Comparison of ENCODE assay signal across 26 cellular contexts in the genomic region with DNA sequence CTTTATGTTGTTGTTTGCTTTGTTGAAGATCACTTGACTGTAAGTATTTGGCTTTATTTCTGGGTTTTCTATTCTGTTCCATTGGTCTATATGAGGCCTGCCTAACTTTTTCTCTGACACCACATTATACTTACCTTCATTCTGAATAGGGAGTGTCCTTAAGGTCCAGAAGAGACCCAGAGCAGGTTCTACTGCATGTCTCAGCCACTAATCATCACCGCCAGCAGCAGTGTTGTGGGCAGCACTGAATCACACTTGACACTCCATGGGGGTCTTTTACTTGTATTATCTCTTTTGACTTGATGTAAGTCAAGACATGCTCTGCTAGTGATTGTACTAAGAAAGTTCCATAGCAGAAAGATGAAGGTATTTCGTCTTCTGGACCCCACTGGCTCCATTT.
DNase-seq lines count a peak whose midpoint lies in the region; ATAC-seq, FAIRE-seq and TF ChIP-seq lines count a peak whose summit lies in the region.
"Had no signal": no experiment of that assay in that cellular context is flagged by ENCODE, and none has a peak within 500 bp of the region (broad histone marks: within the 10 kb centered on the region; RNA-seq: fewer than 3 reads in every experiment).

No MANE protein-coding gene starts in this region.

- H3K27ac ChIP-seq in esophagus squamous epithelium (peak overlapping the region in 3 of 4 donors; percentile 29 to 48 (median 36)), smooth muscle cell (ENCODE audit: low read depth) (peak overlapping the region; percentile 42)
- H3K27ac ChIP-seq: A549; BLaER1 treated with 17β-estradiol and CSF1 and Interleukin-3, amounts not matched to agents 10 nM and 100 nM; GM23248; SJSA1 had no signal

- no peaks in the 10 kb centered on the region for H3K79me2 ChIP-seq in smooth muscle cell (ENCODE audit: low read depth)

- H3K4me1 ChIP-seq in esophagus squamous epithelium = peaks cover 0 to 41% (median 0%) of the 10 kb centered on the region in 3 donors
- H3K4me1 ChIP-seq in smooth muscle cell (ENCODE audit: low read depth) = no peaks in the 10 kb centered on the region
- H3K4me1 ChIP-seq: A549, SJSA1 had no signal

- no peak overlapping the region for H3K4me2 ChIP-seq in smooth muscle cell
- H3K4me2 ChIP-seq: A549; BLaER1 treated with 17β-estradiol and CSF1 and Interleukin-3, amounts not matched to agents 10 nM and 100 nM had no signal

- H4K20me1 ChIP-seq in smooth muscle cell (ENCODE audit: low read depth) = no peaks in the 10 kb centered on the region
- H4K20me1 ChIP-seq: BLaER1 treated with 17β-estradiol and CSF1 and Interleukin-3, amounts not matched to agents 10 nM and 100 nM had no signal

- TF ChIP-seq CTCF in bronchial epithelial cell (IDR thresholded peaks at IDR 0.05; ENCODE audit: insufficient read depth, low read length, severe bottlenecking) (no peak), esophagus squamous epithelium (IDR thresholded peaks at IDR 0.05) (no peak), smooth muscle cell (IDR thresholded peaks at IDR 0.05; ENCODE audit: borderline replicate concordance, insufficient read depth, poor library complexity, severe bottlenecking) (no peak)

- no peak for TF ChIP-seq POLR2A in esophagus squamous epithelium (IDR thresholded peaks at IDR 0.05)
- TF ChIP-seq POLR2A in GM12892 (IDR thresholded peaks at IDR 0.05; ENCODE audit: low read depth, low read length) = no peak

- no peak overlapping the region for H3K4me3 ChIP-seq in bronchial epithelial cell (ENCODE audit: low read depth, low read length)
- H3K4me3 ChIP-seq in esophagus squamous epithelium = no peak overlapping the region
- H3K4me3 ChIP-seq in smooth muscle cell = no peak overlapping the region
- H3K4me3 ChIP-seq: A549; BLaER1 treated with 17β-estradiol and CSF1 and Interleukin-3, amounts not matched to agents 10 nM and 100 nM; GM23248; SJSA1 had no signal

- ATAC-seq in activated CD4-positive, alpha-beta T cell treated with anti-CD3 and anti-CD28 coated beads for 36 hours = no peak
- ATAC-seq: A549, HepG2, Right ventricle myocardium inferior had no signal

- H3F3A ChIP-seq in smooth muscle cell (ENCODE audit: low read depth) = no peaks in the 10 kb centered on the region

- 65 to 86% methylated on average over 2 of the region's 2 CpGs for WGBS in esophagus squamous epithelium, 2 donors
- WGBS in smooth muscle cell (ENCODE audit: low lambda C conversion rate) = 86% methylated on average over 2 of the region's 2 CpGs

- no peak overlapping the region for H2AFZ ChIP-seq in smooth muscle cell (ENCODE audit: low read depth)
- H2AFZ ChIP-seq: GM23248 had no signal

- H3K9me3 Mint-ChIP-seq in activated CD4-positive, alpha-beta T cell treated with anti-CD3 and anti-CD28 coated beads for 36 hours (ENCODE audit: low read depth) = no peaks in the 10 kb centered on the region
- H3K9me3 Mint-ChIP-seq: CD4-positive, alpha-beta T cell had no signal

- intact Hi-C loops in esophagus squamous epithelium (cut with DNase I) (no loop called here), cardiac septum (cut with DNase I) (no loop called here)
- intact Hi-C loops in activated CD4-positive, alpha-beta T cell treated with anti-CD3 and anti-CD28 coated beads for 36 hours (cut with DNase I, micrococcal nuclease) = no loop called here

- no peaks in the 10 kb centered on the region for H3K9me3 ChIP-seq in esophagus squamous epithelium
- no peaks in the 10 kb centered on the region for H3K9me3 ChIP-seq in smooth muscle cell (replicated peaks; ENCODE audit: low read depth)
- H3K9me3 ChIP-seq: A549; BLaER1 treated with 17β-estradiol and CSF1 and Interleukin-3, amounts not matched to agents 10 nM and 100 nM; SJSA1 had no signal

- peak; percentile 21 for DNase-seq in ELF-1 (ENCODE audit: low read depth, low spot score)
- peak; percentile 86 for DNase-seq in bronchial epithelial cell (ENCODE audit: low read depth)
- no peak for DNase-seq in esophagus squamous epithelium (lab: John Stamatoyannopoulos, UW)
- no peak for DNase-seq in smooth muscle cell (lab: John Stamatoyannopoulos, UW; ENCODE audit: unreplicated experiment)
- DNase-seq in activated CD4-positive, alpha-beta T cell treated with anti-CD3 and anti-CD28 coated beads for 36 hours = no peak
- no peak for DNase-seq in GM12892 (ENCODE audit: insufficient read length)
- DNase-seq in cardiac septum (ENCODE audit: low spot score) = no peak
- DNase-seq: AML-193; CD4-positive, alpha-beta T cell; COR-L47; DMS79; GM23248; H7; Kasumi-1; NCI-H1105; NCI-H1436 treated with DMSO at 0.1 percent for 48 hours; NCI-H187 treated with DMSO at 0.1 percent for 48 hours; NCI-H226; NCI-H510A treated with DMSO at 0.1 percent for 48 hours; NCI-H748 treated with DMSO at 0.1 percent for 48 hours had no signal

- no peak overlapping the region for H3K4me3 Mint-ChIP-seq in activated CD4-positive, alpha-beta T cell treated with anti-CD3 and anti-CD28 coated beads for 36 hours
- H3K4me3 Mint-ChIP-seq: CD4-positive, alpha-beta T cell had no signal

- no peaks in the 10 kb centered on the region for H3K4me1 Mint-ChIP-seq in activated CD4-positive, alpha-beta T cell treated with anti-CD3 and anti-CD28 coated beads for 36 hours

- no peaks in the 10 kb centered on the region for H3K36me3 ChIP-seq in bronchial epithelial cell (ENCODE audit: control insufficient read depth, insufficient read depth, low read length)
- no peaks in the 10 kb centered on the region for H3K36me3 ChIP-seq in esophagus squamous epithelium
- no peaks in the 10 kb centered on the region for H3K36me3 ChIP-seq in smooth muscle cell (ENCODE audit: low read depth)
- H3K36me3 ChIP-seq: BLaER1 treated with 17β-estradiol and CSF1 and Interleukin-3, amounts not matched to agents 10 nM and 100 nM; SJSA1 had no signal

- H3K27me3 ChIP-seq in bronchial epithelial cell (ENCODE audit: control insufficient read depth, insufficient read depth, low read length) (no peaks in the 10 kb centered on the region), esophagus squamous epithelium (no peaks in the 10 kb centered on the region), smooth muscle cell (ENCODE audit: low read depth) (no peaks in the 10 kb centered on the region)
- H3K27me3 ChIP-seq: BLaER1 treated with 17β-estradiol and CSF1 and Interleukin-3, amounts not matched to agents 10 nM and 100 nM; SJSA1 had no signal

- no peak overlapping the region for H3K27ac Mint-ChIP-seq in activated CD4-positive, alpha-beta T cell treated with anti-CD3 and anti-CD28 coated beads for 36 hours
- H3K27ac Mint-ChIP-seq: CD4-positive, alpha-beta T cell had no signal

- no peak overlapping the region for H3K9ac ChIP-seq in smooth muscle cell (ENCODE audit: low read depth)
- H3K9ac ChIP-seq: BLaER1 treated with 17β-estradiol and CSF1 and Interleukin-3, amounts not matched to agents 10 nM and 100 nM; GM23248 had no signal

- POLR2A ChIA-PET in activated CD4-positive, alpha-beta T cell treated with anti-CD3 and anti-CD28 coated beads for 36 hours (lab: Charles Lee) = no interaction called here

- CTCF ChIA-PET in activated CD4-positive, alpha-beta T cell treated with anti-CD3 and anti-CD28 coated beads for 36 hours (lab: Charles Lee) = no interaction called here

- H3K36me3 Mint-ChIP-seq in activated CD4-positive, alpha-beta T cell treated with anti-CD3 and anti-CD28 coated beads for 36 hours (ENCODE audit: low read depth) = no peaks in the 10 kb centered on the region

- H3K27me3 Mint-ChIP-seq in activated CD4-positive, alpha-beta T cell treated with anti-CD3 and anti-CD28 coated beads for 36 hours = peaks cover 9% of the 10 kb centered on the region

- no peak for FAIRE-seq in bronchial epithelial cell (lab: Jason Lieb, UNC)
- no peak for FAIRE-seq in GM12892 (lab: Jason Lieb, UNC)
- FAIRE-seq: A549, GM18507, HepG2 had no signal

Comparison
In these comparisons a context has a peak if more than half of its experiments do, and no peak if none do; other contexts are left out.
1. DNase-seq: peak in ELF-1 (single experiment) and bronchial epithelial cell (single experiment); none in esophagus squamous epithelium (single experiment), smooth muscle cell (single experiment), activated CD4-positive, alpha-beta T cell treated with anti-CD3 and anti-CD28 coated beads for 36 hours (single experiment), GM12892 (single experiment) and cardiac septum (single experiment).